ENCODE assay signal across 11 cellular contexts in the genomic region with DNA sequence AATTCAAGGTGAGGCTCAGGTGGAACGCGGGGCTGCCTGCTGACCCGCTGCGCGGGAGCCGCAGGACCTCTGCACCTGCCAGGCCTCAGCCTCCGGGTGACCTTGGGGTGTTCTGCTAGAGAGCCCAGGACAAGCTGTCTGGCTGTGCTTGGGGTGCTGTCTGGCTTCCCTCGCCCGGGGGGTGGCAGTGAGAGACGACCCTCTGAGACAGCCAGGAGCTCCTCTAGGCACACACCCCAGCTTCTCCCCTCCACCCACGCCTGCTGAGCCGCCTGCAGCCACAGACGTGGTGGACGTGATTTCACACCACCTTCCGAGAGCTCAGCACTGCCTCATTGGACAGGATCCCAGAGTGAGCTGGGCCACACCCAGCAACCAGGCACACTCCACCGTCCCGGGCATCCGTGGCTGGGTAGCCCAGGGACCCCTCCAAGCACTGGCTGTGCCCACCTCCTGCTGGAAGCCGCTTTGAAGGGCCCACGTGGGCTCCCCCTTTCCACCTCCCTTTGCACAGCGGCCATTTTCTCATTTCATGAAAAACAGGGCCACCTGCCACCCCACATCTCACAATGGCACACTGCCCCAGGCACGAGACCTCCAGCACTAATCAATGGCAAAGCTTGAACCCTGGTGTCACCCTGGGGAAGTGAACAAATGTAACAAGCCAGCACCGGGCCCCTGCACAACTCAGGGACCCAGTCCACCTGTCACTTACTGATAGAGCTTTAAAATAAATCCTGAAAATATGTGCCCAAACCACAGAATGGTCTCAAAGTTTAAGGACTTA. TPM values are rescaled to one million over a fixed set of nuclear protein-coding genes. Genes with fewer than 3 reads are reported as not detected.
A peak's percentile ranks its signal among the peaks of the same experiment; 100 is the strongest.
DNase-seq lines count a peak whose midpoint lies in the region; ATAC-seq and TF ChIP-seq lines count a peak whose summit lies in the region.
"Had no signal": no experiment of that assay in that cellular context is flagged by ENCODE, and none has a peak within 500 bp of the region (broad histone marks: within the 10 kb centered on the region; RNA-seq: fewer than 3 reads in every experiment).

No MANE protein-coding gene starts in this region.

- H3K27ac ChIP-seq in left ventricle myocardium inferior (replicated peaks): peak overlapping the region; percentile 85
- no peak overlapping the region for H3K27ac ChIP-seq in rectal smooth muscle tissue (ENCODE audit: low read depth, low read length)

- H3K27me3 ChIP-seq in left ventricle myocardium inferior (ENCODE audit: low read depth): no peaks in the 10 kb centered on the region
- H3K27me3 ChIP-seq in rectal smooth muscle tissue (ENCODE audit: control insufficient read depth, insufficient read depth, low read length): no peaks in the 10 kb centered on the region

- TF ChIP-seq CTCF in brain (conservative IDR thresholded peaks at IDR 0.05) (no peak), left ventricle myocardium inferior (IDR thresholded peaks at IDR 0.05; ENCODE audit: borderline replicate concordance) (no peak)

- peak; percentile 33 for DNase-seq in D341Med (ENCODE audit: low spot score)
- DNase-seq in left ventricle myocardium inferior: peak; percentile 36
- DNase-seq in NCI-H1417 (lab: John Stamatoyannopoulos, UW): no peak
- DNase-seq in hippocampal formation (lab: John Stamatoyannopoulos, UW): no peak
- DNase-seq in NCI-H345 (lab: John Stamatoyannopoulos, UW): no peak
- DNase-seq: activated CD4-positive, alpha-beta T cell treated with anti-CD3 and anti-CD28 coated beads for 1 hour; activated T-cell treated with anti-CD3 and anti-CD28 coated beads, Interleukin-2, amount 50 U/mL, for 48 hours; AML-193 had no signal

- H3K9me3 Mint-ChIP-seq in brain: no peaks in the 10 kb centered on the region

- H3K36me3 Mint-ChIP-seq in brain: peaks cover 26% of the 10 kb centered on the region

- peaks cover 36% of the 10 kb centered on the region for H3K4me1 Mint-ChIP-seq in brain

- H3K4me3 ChIP-seq in left ventricle myocardium inferior (peak overlapping the region; percentile 55), rectal smooth muscle tissue (ENCODE audit: low read length) (peak overlapping the region; percentile 8)

- H3K9ac ChIP-seq in rectal smooth muscle tissue (ENCODE audit: low read length): no peak overlapping the region

- H3K9me3 ChIP-seq in left ventricle myocardium inferior (replicated peaks): no peaks in the 10 kb centered on the region

- H3K27me3 Mint-ChIP-seq in brain: no peaks in the 10 kb centered on the region

- ATAC-seq in HG03354 (IDR thresholded peaks at IDR 0.05; ENCODE audit: poor library complexity, severe bottlenecking, unreplicated experiment): no peak

- peak overlapping the region in 1 of 5 experiments; percentile 41 for H3K4me3 Mint-ChIP-seq in brain

- intact Hi-C loops in left ventricle myocardium inferior (cut with micrococcal nuclease): no loop called here

- peak overlapping the region in 4 of 5 experiments; percentile 35 to 89 (median 70) for H3K27ac Mint-ChIP-seq in brain

- H3K4me1 ChIP-seq in left ventricle myocardium inferior (peaks cover 23% of the 10 kb centered on the region), rectal smooth muscle tissue (ENCODE audit: control insufficient read depth, insufficient read depth, low read length) (peaks cover 5% of the 10 kb centered on the region)

- H3K36me3 ChIP-seq in left ventricle myocardium inferior (peaks cover 20% of the 10 kb centered on the region), rectal smooth muscle tissue (ENCODE audit: control insufficient read depth, insufficient read depth, low read length) (no peaks in the 10 kb centered on the region)

RNA-seq across cellular contexts. Expression of a gene that starts 35.0 kb away (rescaled TPM):
- 25.2 TPM for polyA plus RNA-seq in brain (ENCODE audit: insufficient read depth, low read depth, low replicate concordance)
- 6.6 TPM for total RNA-seq in left ventricle myocardium inferior

RNA-seq across cellular contexts. Expression of a gene that starts 37.1 kb away (rescaled TPM):
- 10.9 TPM for polyA plus RNA-seq in brain (ENCODE audit: insufficient read depth, low read depth, low replicate concordance)
- total RNA-seq in left ventricle myocardium inferior: 3.0 TPM

Comparison
In these comparisons a context has a peak if more than half of its experiments do, and no peak if none do; other contexts are left out.
1. DNase-seq: peak in D341Med (single experiment) and left ventricle myocardium inferior (single experiment); none in NCI-H1417 (0 of 3), hippocampal formation (0 of 2) and NCI-H345 (single experiment).